Comparison of ENCODE assay signal across 35 cellular contexts in genomic region chr2:217067787-217068186, GRCh38.
DNase-seq lines count a peak whose midpoint lies in the region; ATAC-seq, FAIRE-seq and TF ChIP-seq lines count a peak whose summit lies in the region.
"Had no signal": no experiment of that assay in that cellular context is flagged by ENCODE, and none has a peak within 500 bp of the region (broad histone marks: within the 10 kb centered on the region; RNA-seq: fewer than 3 reads in every experiment).

No MANE protein-coding gene starts in this region.

- H3K27ac ChIP-seq in SK-N-SH (ENCODE audit: low read depth in 2 of 2, low read length in 1 of 2) (no peak overlapping the region), HEK293 (ENCODE audit: extremely low read depth, low read depth, low read length) (no peak overlapping the region), K562 (ENCODE audit: extremely low read depth, low read depth, low read length) (no peak overlapping the region), A673 (ENCODE audit: low read depth, low read length, poor library complexity, severe bottlenecking) (no peak overlapping the region), Peyer's patch (no peak overlapping the region)
- H3K27ac ChIP-seq: 22Rv1; BLaER1; BLaER1 treated with 17β-estradiol and CSF1 and Interleukin-3, amounts not matched to agents 10 nM and 100 nM; C4-2B had no signal

- H3K9me1 ChIP-seq in K562 (ENCODE audit: control insufficient read depth, insufficient read depth, low read length), result no peaks in the 10 kb centered on the region

- ATAC-seq in SK-N-SH treated with all-trans-retinoic acid at 6 μM for 48 hours (no peak), K562 (no peak), HG02981 (IDR thresholded peaks at IDR 0.05; ENCODE audit: unreplicated experiment) (no peak)
- ATAC-seq: A549; CD8-positive, alpha-beta T cell had no signal

- DNase-seq in SK-N-SH (no peak), K562 (ENCODE audit: extremely low read depth in 1 of 4, low spot score in 3 of 4) (no peak), bronchial epithelial cell (ENCODE audit: low read depth) (no peak), A673 (ENCODE audit: low spot score) (no peak), Peyer's patch (no peak)
- DNase-seq: 8988T; ACHN; AML-193; BE2C; C1 segment of cervical spinal cord; Caco-2; Calu3; CD4-positive, alpha-beta memory T cell; CD4-positive, alpha-beta T cell; CD4-positive, CD25-positive, alpha-beta regulatory T cell; CD8-positive, alpha-beta memory T cell; CD8-positive, alpha-beta T cell; COR-L47; DMS 273 treated with DMSO at 0.1 percent for 48 hours; DMS153; DMS53; DMS79; DMS79 treated with DMSO at 0.1 percent for 48 hours; DND-41; EL had no signal

- H3K4me3 ChIP-seq in SK-N-SH (ENCODE audit: low read depth in 2 of 2, low read length in 1 of 2) (no peak overlapping the region), HEK293 (ENCODE audit: low read depth, low read length) (no peak overlapping the region), K562 (no peak overlapping the region), bronchial epithelial cell (ENCODE audit: low read depth, low read length) (no peak overlapping the region), A673 (ENCODE audit: low read depth, low read length, poor library complexity, severe bottlenecking) (no peak overlapping the region), Peyer's patch (no peak overlapping the region)
- H3K4me3 ChIP-seq: A549; BLaER1; BLaER1 treated with 17β-estradiol and CSF1 and Interleukin-3, amounts not matched to agents 10 nM and 100 nM had no signal

- no peak for TF ChIP-seq POLR2A in K562 (conservative IDR thresholded peaks at IDR 0.05)
- no peak for TF ChIP-seq POLR2A in Peyer's patch (IDR thresholded peaks at IDR 0.05)

- no peak for TF ChIP-seq EP300 in SK-N-SH (IDR thresholded peaks at IDR 0.05; ENCODE audit: borderline replicate concordance in 1 of 2, low read depth in 1 of 2, low read length in 1 of 2)
- TF ChIP-seq EP300 in K562 (IDR thresholded peaks at IDR 0.05; ENCODE audit: low read length), result no peak

- no peak overlapping the region for H2AFZ ChIP-seq in SK-N-SH (ENCODE audit: low read depth)
- no peak overlapping the region for H2AFZ ChIP-seq in K562 (ENCODE audit: low read depth, low read length)

- in situ Hi-C loops in K562 (cut with MboI), result no loop called here

- TF ChIP-seq CTCF in SK-N-SH (IDR thresholded peaks at IDR 0.05), result no peak
- TF ChIP-seq CTCF in HEK293 (tag by site-specific recombination; IDR thresholded peaks at IDR 0.05), result no peak
- TF ChIP-seq CTCF in K562 (IDR thresholded peaks at IDR 0.05 in 2 of 3, conservative IDR thresholded peaks at IDR 0.05 in 1 of 3; ENCODE audit: insufficient read depth in 2 of 3, low read depth in 1 of 3, low read length in 3 of 3), result no peak
- no peak for TF ChIP-seq CTCF in bronchial epithelial cell (IDR thresholded peaks at IDR 0.05; ENCODE audit: insufficient read depth, low read length, severe bottlenecking)
- TF ChIP-seq CTCF in A673 (conservative IDR thresholded peaks at IDR 0.05; ENCODE audit: low read depth, low read length), result no peak
- TF ChIP-seq CTCF in Peyer's patch (IDR thresholded peaks at IDR 0.05), result no peak

- H4K20me1 ChIP-seq in SK-N-SH (ENCODE audit: insufficient read depth) (no peaks in the 10 kb centered on the region), K562 (replicated peaks; ENCODE audit: control insufficient read depth, insufficient read depth, low read length) (no peaks in the 10 kb centered on the region)
- H4K20me1 ChIP-seq: BLaER1; BLaER1 treated with 17β-estradiol and CSF1 and Interleukin-3, amounts not matched to agents 10 nM and 100 nM had no signal

- H3K27me3 ChIP-seq in SK-N-SH (ENCODE audit: insufficient read depth), result no peaks in the 10 kb centered on the region
- no peaks in the 10 kb centered on the region for H3K27me3 ChIP-seq in K562 (ENCODE audit: control insufficient read depth in 2 of 2, insufficient read depth in 2 of 2, low read length in 2 of 2)
- H3K27me3 ChIP-seq in bronchial epithelial cell (ENCODE audit: control insufficient read depth, insufficient read depth, low read length), result no peaks in the 10 kb centered on the region
- H3K27me3 ChIP-seq in A673 (replicated peaks; ENCODE audit: insufficient read depth, low read depth, low read length, poor library complexity), result no peaks in the 10 kb centered on the region
- H3K27me3 ChIP-seq in Peyer's patch, result no peaks in the 10 kb centered on the region
- H3K27me3 ChIP-seq: BE2C; BLaER1; BLaER1 treated with 17β-estradiol and CSF1 and Interleukin-3, amounts not matched to agents 10 nM and 100 nM had no signal

- no peaks in the 10 kb centered on the region for H3F3A ChIP-seq in SK-N-SH (replicated peaks; ENCODE audit: insufficient read depth)

- H3K79me2 ChIP-seq in SK-N-SH (ENCODE audit: insufficient read depth), result no peaks in the 10 kb centered on the region
- H3K79me2 ChIP-seq in K562 (ENCODE audit: control insufficient read depth, insufficient read depth, low read length), result no peaks in the 10 kb centered on the region

- BruUV-seq in K562 (replicated peaks; lab: Mats Ljungman, UMichigan) (no TSS peak), A673 (replicated peaks; lab: Mats Ljungman, UMichigan) (no TSS peak)

- no peak for TF ChIP-seq RAD21 in SK-N-SH (IDR thresholded peaks at IDR 0.05; ENCODE audit: low read length)
- TF ChIP-seq RAD21 in K562 (CRISPR knock-in tag; conservative IDR thresholded peaks at IDR 0.05 in 1 of 2, IDR thresholded peaks at IDR 0.05 in 1 of 2), result no peak

- no peak overlapping the region for H3K9ac ChIP-seq in SK-N-SH
- no peak overlapping the region for H3K9ac ChIP-seq in K562 (ENCODE audit: insufficient read depth in 1 of 2, low read depth in 2 of 2, low read length in 2 of 2)
- H3K9ac ChIP-seq: BLaER1; BLaER1 treated with 17β-estradiol and CSF1 and Interleukin-3, amounts not matched to agents 10 nM and 100 nM had no signal

- H3K4me2 ChIP-seq in SK-N-SH (no peak overlapping the region), K562 (ENCODE audit: insufficient read depth, low read length) (no peak overlapping the region)
- H3K4me2 ChIP-seq: A549; BLaER1; BLaER1 treated with 17β-estradiol and CSF1 and Interleukin-3, amounts not matched to agents 10 nM and 100 nM had no signal

- H3K36me3 ChIP-seq in SK-N-SH (replicated peaks in 1 of 2; ENCODE audit: control insufficient read depth in 1 of 2, insufficient read depth in 2 of 2, low read length in 1 of 2), result no peaks in the 10 kb centered on the region
- H3K36me3 ChIP-seq in HEK293 (ENCODE audit: control insufficient read depth in 2 of 2, insufficient read depth in 1 of 2, low read length in 2 of 2), result no peaks in the 10 kb centered on the region
- H3K36me3 ChIP-seq in K562 (ENCODE audit: control insufficient read depth, insufficient read depth, low read length), result no peaks in the 10 kb centered on the region
- no peaks in the 10 kb centered on the region for H3K36me3 ChIP-seq in bronchial epithelial cell (ENCODE audit: control insufficient read depth, insufficient read depth, low read length)
- H3K36me3 ChIP-seq in A673 (ENCODE audit: insufficient read depth, low read length, poor library complexity, severe bottlenecking), result no peaks in the 10 kb centered on the region
- no peaks in the 10 kb centered on the region for H3K36me3 ChIP-seq in Peyer's patch
- H3K36me3 ChIP-seq: BE2C; BLaER1; BLaER1 treated with 17β-estradiol and CSF1 and Interleukin-3, amounts not matched to agents 10 nM and 100 nM had no signal

- intact Hi-C loops in K562 (cut with micrococcal nuclease) (no loop called here), A673 (cut with micrococcal nuclease; ENCODE audit: unreplicated experiment) (no loop called here)

- CTCF ChIA-PET in SK-N-SH (lab: Yijun Ruan, JAX) (no interaction called here), HEK293 (lab: Yijun Ruan, JAX) (no interaction called here), K562 (lab: Yijun Ruan, JAX; ENCODE audit: low intra/inter-chr PET ratio) (no interaction called here), A673 (lab: Charles Lee) (no interaction called here)

- 85% methylated on average over 6 of the region's 6 CpGs for WGBS in SK-N-SH (ENCODE audit: low lambda C conversion rate)
- WGBS in K562 (ENCODE audit: insufficient coverage, low coverage, missing lambda C conversion rate), result 56% methylated on average over 6 of the region's 6 CpGs

- FAIRE-seq in K562 (lab: Jason Lieb, UNC), result no peak
- FAIRE-seq in bronchial epithelial cell (lab: Jason Lieb, UNC), result peak; percentile 13
- FAIRE-seq: A204.1, A549, D721Med had no signal

- POLR2A ChIA-PET in SK-N-SH (lab: Yijun Ruan, JAX), result no interaction called here
- POLR2A ChIA-PET in HEK293 (lab: Yijun Ruan, JAX), result no interaction called here
- POLR2A ChIA-PET in K562 (lab: Yijun Ruan, JAX), result no interaction called here
- POLR2A ChIA-PET in A673 (lab: Charles Lee; ENCODE audit: low non-redundant PET), result no interaction called here

- H3K9me2 ChIP-seq in SK-N-SH, result no peaks in the 10 kb centered on the region; the same call in 1 of the 2 replicates

- H3K4me1 ChIP-seq in SK-N-SH (ENCODE audit: control insufficient read depth in 1 of 2, insufficient read depth in 2 of 2, low read depth in 1 of 2, low read length in 1 of 2) (peaks cover 0 to 3% of the 10 kb centered on the region in 2 experiments; a peak in 1 of 4 replicates), HEK293 (ENCODE audit: control insufficient read depth, insufficient read depth, low read length) (no peaks in the 10 kb centered on the region), K562 (replicated peaks in 1 of 2; ENCODE audit: control insufficient read depth in 2 of 2, insufficient read depth in 2 of 2, low read length in 2 of 2) (peaks cover 3 to 4% of the 10 kb centered on the region in 2 experiments; a peak in 1 of 5 replicates), A673 (ENCODE audit: insufficient read depth, low read length, poor library complexity, severe bottlenecking) (no peaks in the 10 kb centered on the region), Peyer's patch (no peaks in the 10 kb centered on the region)
- H3K4me1 ChIP-seq: BE2C, BLaER1, Caco-2 had no signal

- no peaks in the 10 kb centered on the region for H3K9me3 ChIP-seq in SK-N-SH
- no peaks in the 10 kb centered on the region for H3K9me3 ChIP-seq in HEK293 (ENCODE audit: control insufficient read depth, insufficient read depth, low read depth, low read length)
- no peaks in the 10 kb centered on the region for H3K9me3 ChIP-seq in K562 (replicated peaks; ENCODE audit: control insufficient read depth, insufficient read depth, low read depth, low read length)
- H3K9me3 ChIP-seq in A673 (ENCODE audit: low read depth, low read length, poor library complexity, severe bottlenecking), result peaks cover 4% of the 10 kb centered on the region
- H3K9me3 ChIP-seq in Peyer's patch, result peaks cover 0 to 2% (median 0%) of the 10 kb centered on the region in 4 donors
- H3K9me3 ChIP-seq: Caco-2 had no signal

TF ChIP-seq in SK-N-SH treated with all-trans-retinoic acid at 6 μM for 48 hours, 23 proteins besides CTCF, POLR2A, EP300 and RAD21 (continues in another document):
- no peak for TF ChIP-seq ESRRG (CRISPR knock-in tag; IDR thresholded peaks at IDR 0.05)

TF ChIP-seq in SK-N-SH, 30 proteins besides CTCF, POLR2A, EP300 and RAD21 (continues in another document):
- TF ChIP-seq JUND (IDR thresholded peaks at IDR 0.05) (no peak), ELF1 (IDR thresholded peaks at IDR 0.05) (no peak)

TF ChIP-seq in HEK293, 187 proteins besides CTCF, POLR2A, EP300 and RAD21 (continues in another document):
- TF ChIP-seq ZNF2 (tag by site-specific recombination; IDR thresholded peaks at IDR 0.05) (no peak), ZNF146 (tag by site-specific recombination; IDR thresholded peaks at IDR 0.05) (peak; percentile 84)

TF ChIP-seq in K562, 482 proteins besides CTCF, POLR2A, EP300 and RAD21 (continues in another document):
- peak in 1 of 2 experiments; percentile 63; a peak in 1 of 4 replicates for TF ChIP-seq KDM1A (IDR thresholded peaks at IDR 0.05)
